29 cellular contexts compared by ENCODE assay signal in the genomic region with DNA sequence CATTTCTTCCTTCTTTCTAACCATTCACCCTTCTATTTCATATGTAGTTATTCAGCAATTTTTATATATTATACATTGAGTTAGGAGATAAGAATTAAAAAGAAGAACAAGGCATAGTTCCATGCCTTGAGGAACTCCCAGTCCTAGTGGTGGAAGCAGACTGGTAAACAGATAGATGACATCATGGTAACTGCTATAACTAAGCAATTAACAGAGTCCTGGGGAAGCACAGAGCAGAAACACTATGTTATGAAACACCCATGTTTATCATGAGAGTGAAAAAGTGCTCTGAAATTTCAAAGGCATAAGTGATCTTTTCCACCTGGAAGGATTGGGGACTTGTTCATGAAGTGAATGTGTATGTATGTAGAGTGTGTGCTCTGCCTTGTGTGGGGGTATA. TPM values are rescaled to one million over a fixed set of nuclear protein-coding genes. Genes with fewer than 3 reads are reported as not detected.
DNase-seq lines count a peak whose midpoint lies in the region; ATAC-seq and TF ChIP-seq lines count a peak whose summit lies in the region.
"Had no signal": no experiment of that assay in that cellular context is flagged by ENCODE, and none has a peak within 500 bp of the region (broad histone marks: within the 10 kb centered on the region; RNA-seq: fewer than 3 reads in every experiment).

No MANE protein-coding gene starts in this region.

- peak overlapping the region; percentile 75 for H3K27ac Mint-ChIP-seq in osteocyte (ENCODE audit: unreplicated experiment)
- H3K27ac Mint-ChIP-seq in HFFc6, result no peak overlapping the region
- no peak overlapping the region for H3K27ac Mint-ChIP-seq in activated CD8-positive, alpha-beta memory T cell treated with anti-CD3 and anti-CD28 coated beads, Interleukin-2, amount 10 ng/mL, durations not matched to agents 7 days and 5 days
- H3K27ac Mint-ChIP-seq: B cell; CD8-positive, alpha-beta T cell; T-cell had no signal

- H3K36me3 ChIP-seq in HEK293 (ENCODE audit: control insufficient read depth in 2 of 2, insufficient read depth in 1 of 2, low read length in 2 of 2), result no peaks in the 10 kb centered on the region

- H3K9me3 Mint-ChIP-seq in osteocyte (ENCODE audit: unreplicated experiment) (no peaks in the 10 kb centered on the region), HFFc6 (no peaks in the 10 kb centered on the region)
- no peaks in the 10 kb centered on the region for H3K9me3 Mint-ChIP-seq in activated CD8-positive, alpha-beta memory T cell treated with anti-CD3 and anti-CD28 coated beads, Interleukin-2, amount 10 ng/mL, durations not matched to agents 7 days and 5 days (ENCODE audit: low read depth)
- H3K9me3 Mint-ChIP-seq: CD8-positive, alpha-beta T cell had no signal

- no peak overlapping the region for H3K4me3 ChIP-seq in HEK293 (ENCODE audit: low read depth, low read length)
- H3K4me3 ChIP-seq: PC-9, SJSA1 had no signal

- H3K27ac ChIP-seq in HEK293 (ENCODE audit: extremely low read depth, low read depth, low read length), result no peak overlapping the region
- H3K27ac ChIP-seq: C4-2B, HL-60, PC-9, SJSA1 had no signal

- H3K4me1 Mint-ChIP-seq in osteocyte (ENCODE audit: unreplicated experiment) (peaks cover 66% of the 10 kb centered on the region), HFFc6 (ENCODE audit: low read depth) (peaks cover 14% of the 10 kb centered on the region)
- no peaks in the 10 kb centered on the region for H3K4me1 Mint-ChIP-seq in activated CD8-positive, alpha-beta memory T cell treated with anti-CD3 and anti-CD28 coated beads, Interleukin-2, amount 10 ng/mL, durations not matched to agents 7 days and 5 days
- H3K4me1 Mint-ChIP-seq: B cell, T-cell had no signal

- H3K4me3 Mint-ChIP-seq in osteocyte (ENCODE audit: unreplicated experiment), result no peak overlapping the region
- H3K4me3 Mint-ChIP-seq in HFFc6, result no peak overlapping the region
- no peak overlapping the region for H3K4me3 Mint-ChIP-seq in activated CD8-positive, alpha-beta memory T cell treated with anti-CD3 and anti-CD28 coated beads, Interleukin-2, amount 10 ng/mL, durations not matched to agents 7 days and 5 days
- H3K4me3 Mint-ChIP-seq: B cell; CD8-positive, alpha-beta T cell; T-cell had no signal

- no peaks in the 10 kb centered on the region for H3K4me1 ChIP-seq in HEK293 (ENCODE audit: control insufficient read depth, insufficient read depth, low read length)
- H3K4me1 ChIP-seq: Caco-2, SJSA1 had no signal

- CTCF ChIA-PET in HEK293 (lab: Yijun Ruan, JAX), result interaction anchor here (0.6 kb wide), 1 partner anchor 251 kb away, joined by 3 read pairs; no protein-coding TSS in a partner anchor
- CTCF ChIA-PET in activated CD8-positive, alpha-beta memory T cell treated with anti-CD3 and anti-CD28 coated beads, Interleukin-2, amount 10 ng/mL, durations not matched to agents 7 days and 5 days (lab: Charles Lee), result no interaction called here

- DNase-seq in OCI-M1 (lab: John Stamatoyannopoulos, UW) (peak; percentile 66), amniotic epithelial cell (ENCODE audit: low read depth) (peak; percentile 61), osteocyte (ENCODE audit: extremely low spot score, unreplicated experiment) (no peak), HFFc6 (no peak), NOMO-1 (lab: John Stamatoyannopoulos, UW; ENCODE audit: unreplicated experiment in 2 of 2) (no peak)
- DNase-seq in activated CD8-positive, alpha-beta memory T cell treated with anti-CD3 and anti-CD28 coated beads, Interleukin-2, amount 10 ng/mL, durations not matched to agents 7 days and 5 days, result no peak
- DNase-seq: Caco-2; CD8-positive, alpha-beta T cell; DMS 273 treated with DMSO at 0.1 percent for 48 hours; DND-41; H7; Kasumi-1; MV-4-11; NCI-H1105; NCI-H1436 treated with DMSO at 0.1 percent for 48 hours; NCI-H187 treated with DMSO at 0.1 percent for 48 hours; NCI-H2171 treated with DMSO at 0.1 percent for 48 hours; NCI-H345; NCI-H510A treated with DMSO at 0.1 percent for 48 hours; NCI-H748 treated with DMSO at 0.1 percent for 48 hours; PC-9; Right ventricle myocardium superior; RPMI8226; T-cell had no signal

- POLR2A ChIA-PET in HEK293 (lab: Yijun Ruan, JAX), result no interaction called here

- peaks cover 36% of the 10 kb centered on the region for H3K36me3 Mint-ChIP-seq in osteocyte (ENCODE audit: unreplicated experiment)
- no peaks in the 10 kb centered on the region for H3K36me3 Mint-ChIP-seq in HFFc6 (ENCODE audit: low read depth)
- H3K36me3 Mint-ChIP-seq in activated CD8-positive, alpha-beta memory T cell treated with anti-CD3 and anti-CD28 coated beads, Interleukin-2, amount 10 ng/mL, durations not matched to agents 7 days and 5 days, result no peaks in the 10 kb centered on the region
- H3K36me3 Mint-ChIP-seq: CD8-positive, alpha-beta T cell; T-cell had no signal

- no peaks in the 10 kb centered on the region for H3K9me3 ChIP-seq in HEK293 (ENCODE audit: control insufficient read depth, insufficient read depth, low read depth, low read length)
- H3K9me3 ChIP-seq: Caco-2, SJSA1 had no signal

- H3K27me3 Mint-ChIP-seq in osteocyte (ENCODE audit: unreplicated experiment) (no peaks in the 10 kb centered on the region), HFFc6 (ENCODE audit: insufficient read depth) (peaks cover 1% of the 10 kb centered on the region; the same call in 1 of the 2 replicates)
- no peaks in the 10 kb centered on the region for H3K27me3 Mint-ChIP-seq in activated CD8-positive, alpha-beta memory T cell treated with anti-CD3 and anti-CD28 coated beads, Interleukin-2, amount 10 ng/mL, durations not matched to agents 7 days and 5 days
- H3K27me3 Mint-ChIP-seq: B cell had no signal

- no peak for TF ChIP-seq CTCF in HEK293 (tag by site-specific recombination; IDR thresholded peaks at IDR 0.05)
- no peak for TF ChIP-seq CTCF in osteocyte (IDR thresholded peaks at IDR 0.05)
- no peak for TF ChIP-seq CTCF in HFFc6 (IDR thresholded peaks at IDR 0.05)

- ATAC-seq in activated CD8-positive, alpha-beta memory T cell treated with anti-CD3 and anti-CD28 coated beads, Interleukin-2, amount 10 ng/mL, durations not matched to agents 7 days and 5 days, result no peak
- ATAC-seq: CD8-positive, alpha-beta T cell; T-cell had no signal

TF ChIP-seq in HEK293, 187 proteins besides CTCF, POLR2A, EP300 and RAD21 (continues in another document):
- TF ChIP-seq, protein P1, sequence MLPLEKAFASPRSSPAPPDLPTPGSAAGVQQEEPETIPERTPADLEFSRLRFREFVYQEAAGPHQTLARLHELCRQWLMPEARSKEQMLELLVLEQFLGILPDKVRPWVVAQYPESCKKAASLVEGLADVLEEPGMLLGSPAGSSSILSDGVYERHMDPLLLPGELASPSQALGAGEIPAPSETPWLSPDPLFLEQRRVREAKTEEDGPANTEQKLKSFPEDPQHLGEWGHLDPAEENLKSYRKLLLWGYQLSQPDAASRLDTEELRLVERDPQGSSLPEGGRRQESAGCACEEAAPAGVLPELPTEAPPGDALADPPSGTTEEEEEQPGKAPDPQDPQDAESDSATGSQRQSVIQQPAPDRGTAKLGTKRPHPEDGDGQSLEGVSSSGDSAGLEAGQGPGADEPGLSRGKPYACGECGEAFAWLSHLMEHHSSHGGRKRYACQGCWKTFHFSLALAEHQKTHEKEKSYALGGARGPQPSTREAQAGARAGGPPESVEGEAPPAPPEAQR (tag by site-specific recombination; IDR thresholded peaks at IDR 0.05), result no peak
- TF ChIP-seq, protein P2, sequence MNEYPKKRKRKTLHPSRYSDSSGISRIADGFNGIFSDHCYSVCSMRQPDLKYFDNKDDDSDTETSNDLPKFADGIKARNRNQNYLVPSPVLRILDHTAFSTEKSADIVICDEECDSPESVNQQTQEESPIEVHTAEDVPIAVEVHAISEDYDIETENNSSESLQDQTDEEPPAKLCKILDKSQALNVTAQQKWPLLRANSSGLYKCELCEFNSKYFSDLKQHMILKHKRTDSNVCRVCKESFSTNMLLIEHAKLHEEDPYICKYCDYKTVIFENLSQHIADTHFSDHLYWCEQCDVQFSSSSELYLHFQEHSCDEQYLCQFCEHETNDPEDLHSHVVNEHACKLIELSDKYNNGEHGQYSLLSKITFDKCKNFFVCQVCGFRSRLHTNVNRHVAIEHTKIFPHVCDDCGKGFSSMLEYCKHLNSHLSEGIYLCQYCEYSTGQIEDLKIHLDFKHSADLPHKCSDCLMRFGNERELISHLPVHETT (tag by site-specific recombination; IDR thresholded peaks at IDR 0.05), result no peak
- TF ChIP-seq ZNF629 (tag by site-specific recombination; IDR thresholded peaks at IDR 0.05), result 0 out of 2 replicates have a peak, but pooled peaks have one; percentile 14
- TF ChIP-seq, protein P3, sequence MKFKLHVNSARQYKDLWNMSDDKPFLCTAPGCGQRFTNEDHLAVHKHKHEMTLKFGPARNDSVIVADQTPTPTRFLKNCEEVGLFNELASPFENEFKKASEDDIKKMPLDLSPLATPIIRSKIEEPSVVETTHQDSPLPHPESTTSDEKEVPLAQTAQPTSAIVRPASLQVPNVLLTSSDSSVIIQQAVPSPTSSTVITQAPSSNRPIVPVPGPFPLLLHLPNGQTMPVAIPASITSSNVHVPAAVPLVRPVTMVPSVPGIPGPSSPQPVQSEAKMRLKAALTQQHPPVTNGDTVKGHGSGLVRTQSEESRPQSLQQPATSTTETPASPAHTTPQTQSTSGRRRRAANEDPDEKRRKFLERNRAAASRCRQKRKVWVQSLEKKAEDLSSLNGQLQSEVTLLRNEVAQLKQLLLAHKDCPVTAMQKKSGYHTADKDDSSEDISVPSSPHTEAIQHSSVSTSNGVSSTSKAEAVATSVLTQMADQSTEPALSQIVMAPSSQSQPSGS (tag by site-specific recombination; IDR thresholded peaks at IDR 0.05; ENCODE audit: low read depth), result 0 out of 2 replicates have a peak, but pooled peaks have one; percentile 27

RNA-seq across cellular contexts. Expression of a gene that starts 14.6 kb away (rescaled TPM):
- total RNA-seq in osteocyte, result 214 and 229 TPM in 2 replicates
- 10 to 100 TPM in 5 of 6 experiments, 1 to 10 TPM in 1; 8.2 to 13.2 (median 12.3) TPM for total RNA-seq in HFFc6 (2021; fragmentation: NEBNext Ultra II Directional; extraction: Animal tissue kit (Norgen Biotek cat#: 25700))
- total RNA-seq in activated CD8-positive, alpha-beta memory T cell treated with anti-CD3 and anti-CD28 coated beads, Interleukin-2, amount 10 ng/mL, durations not matched to agents 7 days and 5 days, result not detected
- total RNA-seq: B cell; Caco-2; CD8-positive, alpha-beta T cell had no signal

Comparison
In these comparisons a context has a peak if more than half of its experiments do, and no peak if none do; other contexts are left out.
1. DNase-seq: peak in OCI-M1 (single experiment) and amniotic epithelial cell (single experiment); none in osteocyte (single experiment), HFFc6 (single experiment), NOMO-1 (0 of 2) and activated CD8-positive, alpha-beta memory T cell treated with anti-CD3 and anti-CD28 coated beads, Interleukin-2, amount 10 ng/mL, durations not matched to agents 7 days and 5 days (single experiment).
2. RNA of a gene that starts 14.6 kb away (total RNA-seq): 214 to 229 TPM in osteocyte; 8.2 to 13.2 TPM in HFFc6 and not detected in activated CD8-positive, alpha-beta memory T cell treated with anti-CD3 and anti-CD28 coated beads, Interleukin-2, amount 10 ng/mL, durations not matched to agents 7 days and 5 days; every median in the first group is over 10 times any median in the second.